Comparison of ENCODE assay signal across 8 cellular contexts in the genomic region with DNA sequence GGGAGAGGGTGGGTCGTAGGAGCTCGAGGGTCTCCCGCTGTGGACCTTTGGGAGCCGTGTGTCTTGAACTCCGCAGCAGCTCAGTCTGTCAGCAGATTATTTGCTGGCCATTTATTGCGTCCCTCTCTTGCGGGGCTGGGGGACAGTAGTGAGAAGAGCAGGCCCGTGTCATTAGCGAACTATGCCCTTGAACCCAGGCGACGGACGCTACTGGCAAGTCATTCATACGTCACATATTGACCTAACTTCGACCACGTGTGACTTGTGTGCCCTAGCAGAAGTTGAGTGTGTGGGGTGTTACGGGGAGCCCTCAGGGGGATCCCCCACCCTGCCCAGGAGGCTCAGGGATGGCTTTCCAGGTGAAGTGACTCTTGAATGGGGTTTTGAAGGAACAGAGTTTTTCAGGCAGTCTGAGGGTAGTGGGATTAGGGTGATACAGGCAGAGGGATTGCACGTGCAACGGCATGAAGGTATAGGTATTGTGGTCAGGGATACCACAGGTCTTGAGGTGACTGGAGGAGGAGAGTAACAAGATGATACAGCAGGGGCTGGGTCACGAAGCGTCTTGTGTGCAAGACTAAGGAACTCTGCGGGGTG. TPM values are rescaled to one million over a fixed set of nuclear protein-coding genes. Genes with fewer than 3 reads are reported as not detected.
DNase-seq lines count a peak whose midpoint lies in the region; ATAC-seq and TF ChIP-seq lines count a peak whose summit lies in the region.

No MANE protein-coding gene starts in this region.

- peaks cover 4% of the 10 kb centered on the region; the same call in 1 of the 2 replicates for H3K4me1 ChIP-seq in HUES64 (ENCODE audit: insufficient read depth, low read length)

- peak overlapping the region; percentile 99 for H3K9ac ChIP-seq in HUES64 (ENCODE audit: low read depth, low read length)

- peak overlapping the region; percentile 97 for H3K27ac ChIP-seq in HUES64 (ENCODE audit: low read depth, low read length)

- no peaks in the 10 kb centered on the region for H3K27me3 ChIP-seq in HUES64 (ENCODE audit: insufficient read depth, low read length)

- no peak for ATAC-seq in GM18873 (IDR thresholded peaks at IDR 0.05; ENCODE audit: low FRiP score, unreplicated experiment)

- DNase-seq in NK-92 treated with Interleukin-12 subunit alpha and Interleukin-12 subunit beta, amount 100 ng/mL, for 24 hours (lab: John Stamatoyannopoulos, UW), result peak; percentile 58
- no peak for DNase-seq in NK-92 (lab: John Stamatoyannopoulos, UW; ENCODE audit: unreplicated experiment)
- DNase-seq in activated CD4-positive, CD25-positive, alpha-beta regulatory T cell treated with anti-CD3 and anti-CD28 coated beads, Interleukin-2, amount 50 U/mL, for 72 hours, result peak; percentile 61
- DNase-seq in fibroblast of villous mesenchyme (ENCODE audit: low read depth), result no peak
- no peak for DNase-seq in skeletal muscle cell (ENCODE audit: low read depth)
- no peak for DNase-seq in COLO829 (ENCODE audit: low spot score)

- 14% methylated on average over 20 of the region's 21 CpGs for WGBS in HUES64

- no peaks in the 10 kb centered on the region for H3K9me3 ChIP-seq in HUES64 (ENCODE audit: insufficient read depth, low read depth, low read length)

- H3K4me3 ChIP-seq in HUES64 (ENCODE audit: low read length), result peak overlapping the region; percentile 76
- H3K4me3 ChIP-seq in fibroblast of villous mesenchyme (ENCODE audit: low read depth, low read length), result peak overlapping the region; percentile 74
- H3K4me3 ChIP-seq in skeletal muscle cell (ENCODE audit: low read depth, low read length), result peak overlapping the region; percentile 74

- H3K36me3 ChIP-seq in HUES64 (ENCODE audit: insufficient read depth, low read length), result peaks cover 12% of the 10 kb centered on the region

- no peak for TF ChIP-seq CTCF in fibroblast of villous mesenchyme (IDR thresholded peaks at IDR 0.05; ENCODE audit: insufficient read depth, low read depth, low read length)

RNA-seq across cellular contexts. Expression of a gene that starts 13.0 kb away (rescaled TPM):
- polyA plus RNA-seq in HUES64 (2013, experiment 1 of 2), result 73.4 TPM
- 66.6 TPM for polyA plus RNA-seq in HUES64 (2013, experiment 2 of 2)
- 28.0 and 41.9 TPM in 2 replicates for total RNA-seq in fibroblast of villous mesenchyme

RNA-seq across cellular contexts. Expression of a gene that starts 34.0 kb away (rescaled TPM):
- polyA plus RNA-seq in HUES64 (2013, experiment 1 of 2), result 23.9 TPM
- polyA plus RNA-seq in HUES64 (2013, experiment 2 of 2), result 22.3 TPM
- total RNA-seq in fibroblast of villous mesenchyme, result 23.8 and 25.0 TPM in 2 replicates

Comparison
In these comparisons a context has a peak if more than half of its experiments do, and no peak if none do; other contexts are left out.
1. DNase-seq: peak in NK-92 treated with Interleukin-12 subunit alpha and Interleukin-12 subunit beta, amount 100 ng/mL, for 24 hours (single experiment) and activated CD4-positive, CD25-positive, alpha-beta regulatory T cell treated with anti-CD3 and anti-CD28 coated beads, Interleukin-2, amount 50 U/mL, for 72 hours (single experiment); none in NK-92 (single experiment), fibroblast of villous mesenchyme (single experiment), skeletal muscle cell (single experiment) and COLO829 (single experiment).
2. Peak in every context shown above with its lines, with median percentiles within 50 percentile points of each other: H3K4me3 ChIP-seq.